9 cellular contexts compared by ENCODE assay signal in genomic region chr9:128103589-128103962, GRCh38. TPM values are rescaled to one million over a fixed set of nuclear protein-coding genes. Genes with fewer than 3 reads are reported as not detected.
DNase-seq lines count a peak whose midpoint lies in the region; ATAC-seq and TF ChIP-seq lines count a peak whose summit lies in the region.
"Had no signal": no experiment of that assay in that cellular context is flagged by ENCODE, and none has a peak within 500 bp of the region (broad histone marks: within the 10 kb centered on the region; RNA-seq: fewer than 3 reads in every experiment).

No MANE protein-coding gene starts in this region.

- peak overlapping the region in 3 of 10 experiments; percentile 8 to 45 (median 11); a peak in 2 of 20 replicates for H3K4me3 ChIP-seq in BLaER1 treated with 17β-estradiol and CSF1 and Interleukin-3, amounts not matched to agents 10 nM and 100 nM
- H3K4me3 ChIP-seq in LNCaP clone FGC (ENCODE audit: low read depth, low read length): no peak overlapping the region
- H3K4me3 ChIP-seq in mucosa of rectum (ENCODE audit: low read length in 2 of 2): no peak overlapping the region
- H3K4me3 ChIP-seq in esophagus muscularis mucosa: no peak overlapping the region

- no peak for ATAC-seq in GM18867 (IDR thresholded peaks at IDR 0.05; ENCODE audit: unreplicated experiment)
- ATAC-seq in HG03139 (IDR thresholded peaks at IDR 0.05; ENCODE audit: unreplicated experiment): no peak

- TF ChIP-seq CTCF in LNCaP clone FGC (IDR thresholded peaks at IDR 0.05; ENCODE audit: control insufficient read depth, extremely low read depth, insufficient read depth) (peak; percentile 48), esophagus muscularis mucosa (IDR thresholded peaks at IDR 0.05) (peak in 1 of 3 experiments; percentile 6)

- H3K27ac Mint-ChIP-seq in activated naive CD4-positive, alpha-beta T cell treated with anti-CD3 and anti-CD28 coated beads, Interleukin-2, amount 10 ng/mL, durations not matched to agents 7 days and 5 days: peak overlapping the region; percentile 58
- H3K27ac Mint-ChIP-seq: activated B cell treated with CpG ODN at 0.5 μM for 24 hours had no signal

- no peak overlapping the region for H3K4me3 Mint-ChIP-seq in activated naive CD4-positive, alpha-beta T cell treated with anti-CD3 and anti-CD28 coated beads, Interleukin-2, amount 10 ng/mL, durations not matched to agents 7 days and 5 days
- H3K4me3 Mint-ChIP-seq: activated B cell treated with CpG ODN at 0.5 μM for 24 hours had no signal

- WGBS in esophagus muscularis mucosa: 47% methylated on average over 5 of the region's 8 CpGs

- H3K4me1 Mint-ChIP-seq in activated naive CD4-positive, alpha-beta T cell treated with anti-CD3 and anti-CD28 coated beads, Interleukin-2, amount 10 ng/mL, durations not matched to agents 7 days and 5 days: peaks cover 65% of the 10 kb centered on the region

- H3K9me3 ChIP-seq in BLaER1 treated with 17β-estradiol and CSF1 and Interleukin-3, amounts not matched to agents 10 nM and 100 nM (replicated peaks in 1 of 11): no peaks in the 10 kb centered on the region
- H3K9me3 ChIP-seq in mucosa of rectum (ENCODE audit: control insufficient read depth in 2 of 2, low read length in 2 of 2) (no peaks in the 10 kb centered on the region), esophagus muscularis mucosa (no peaks in the 10 kb centered on the region)

- H3K9me3 Mint-ChIP-seq in activated naive CD4-positive, alpha-beta T cell treated with anti-CD3 and anti-CD28 coated beads, Interleukin-2, amount 10 ng/mL, durations not matched to agents 7 days and 5 days: no peaks in the 10 kb centered on the region
- H3K9me3 Mint-ChIP-seq: activated B cell treated with CpG ODN at 0.5 μM for 24 hours had no signal

- no peaks in the 10 kb centered on the region for H3K27me3 Mint-ChIP-seq in activated naive CD4-positive, alpha-beta T cell treated with anti-CD3 and anti-CD28 coated beads, Interleukin-2, amount 10 ng/mL, durations not matched to agents 7 days and 5 days
- H3K27me3 Mint-ChIP-seq: activated B cell treated with CpG ODN at 0.5 μM for 24 hours had no signal

- H4K20me1 ChIP-seq in BLaER1 treated with 17β-estradiol and CSF1 and Interleukin-3, amounts not matched to agents 10 nM and 100 nM: peaks cover 47 to 100% (median 94%) of the 10 kb centered on the region in 11 experiments

- H3K27ac ChIP-seq in BLaER1 treated with 17β-estradiol and CSF1 and Interleukin-3, amounts not matched to agents 10 nM and 100 nM: peak overlapping the region; percentile 41 to 88 (median 61); a peak in 20 of 22 replicates
- H3K27ac ChIP-seq in mucosa of rectum (ENCODE audit: low read depth in 2 of 2, low read length in 2 of 2) (peak overlapping the region; percentile 83 to 84), esophagus muscularis mucosa (replicated peaks in 1 of 4) (peak overlapping the region in 1 of 4 donors; percentile 10)

- peak overlapping the region; percentile 23 to 77 (median 50); a peak in 18 of 22 replicates for H3K9ac ChIP-seq in BLaER1 treated with 17β-estradiol and CSF1 and Interleukin-3, amounts not matched to agents 10 nM and 100 nM
- peak overlapping the region; percentile 32 to 74 for H3K9ac ChIP-seq in mucosa of rectum (ENCODE audit: low read depth in 1 of 2, low read length in 2 of 2)

- DNase-seq in LNCaP clone FGC (ENCODE audit: low read depth) (no peak), esophagus muscularis mucosa (ENCODE audit: extremely low spot score) (no peak), NCI-H1105 treated with DMSO at 0.1 percent for 48 hours (lab: John Stamatoyannopoulos, UW) (no peak)
- peak; percentile 68 for DNase-seq in activated naive CD4-positive, alpha-beta T cell treated with anti-CD3 and anti-CD28 coated beads, Interleukin-2, amount 10 ng/mL, durations not matched to agents 7 days and 5 days
- DNase-seq: activated B cell treated with CpG ODN at 0.5 μM for 24 hours had no signal

- no peaks in the 10 kb centered on the region for H3K27me3 ChIP-seq in BLaER1 treated with 17β-estradiol and CSF1 and Interleukin-3, amounts not matched to agents 10 nM and 100 nM
- H3K27me3 ChIP-seq in mucosa of rectum (ENCODE audit: control insufficient read depth in 2 of 2, insufficient read depth in 2 of 2, low read length in 2 of 2) (no peaks in the 10 kb centered on the region), esophagus muscularis mucosa (no peaks in the 10 kb centered on the region)

- H3K36me3 ChIP-seq in BLaER1 treated with 17β-estradiol and CSF1 and Interleukin-3, amounts not matched to agents 10 nM and 100 nM: peaks cover 60 to 90% (median 76%) of the 10 kb centered on the region in 11 experiments
- H3K36me3 ChIP-seq in mucosa of rectum (ENCODE audit: control insufficient read depth in 2 of 2, insufficient read depth in 2 of 2, low read length in 2 of 2) (peaks cover 63% of the 10 kb centered on the region in 2 donors), esophagus muscularis mucosa (peaks cover 65 to 79% (median 73%) of the 10 kb centered on the region in 4 donors)

- H3K4me1 ChIP-seq in BLaER1 treated with 17β-estradiol and CSF1 and Interleukin-3, amounts not matched to agents 10 nM and 100 nM: peaks cover 60 to 79% (median 61%) of the 10 kb centered on the region in 10 experiments
- H3K4me1 ChIP-seq in mucosa of rectum (ENCODE audit: control insufficient read depth in 2 of 2, insufficient read depth in 2 of 2, low read length in 2 of 2): peaks cover 32 to 42% of the 10 kb centered on the region in 2 donors
- H3K4me1 ChIP-seq in esophagus muscularis mucosa: peaks cover 43 to 59% (median 58%) of the 10 kb centered on the region in 4 donors

- H3K4me2 ChIP-seq in BLaER1 treated with 17β-estradiol and CSF1 and Interleukin-3, amounts not matched to agents 10 nM and 100 nM: peak overlapping the region; percentile 80 to 98 (median 91)

- TF ChIP-seq EP300 in esophagus muscularis mucosa (IDR thresholded peaks at IDR 0.05): no peak

- TF ChIP-seq POLR2A in esophagus muscularis mucosa (IDR thresholded peaks at IDR 0.05; ENCODE audit: low read depth): no peak

- H3K36me3 Mint-ChIP-seq in activated naive CD4-positive, alpha-beta T cell treated with anti-CD3 and anti-CD28 coated beads, Interleukin-2, amount 10 ng/mL, durations not matched to agents 7 days and 5 days: peaks cover 51% of the 10 kb centered on the region

- CTCF ChIA-PET in activated naive CD4-positive, alpha-beta T cell treated with anti-CD3 and anti-CD28 coated beads, Interleukin-2, amount 10 ng/mL, durations not matched to agents 7 days and 5 days (lab: Charles Lee): interaction anchor here (0.7 to 5.3 kb wide), 12 partner anchors 10 to 149 kb away, joined by 3 to 26 read pairs (median 4); no protein-coding TSS in a partner anchor

- intact Hi-C loops in esophagus muscularis mucosa (cut with DNase I): no loop called here

RNA-seq across cellular contexts. Expression of gene PTGES2, which starts 24.0 kb away (rescaled TPM):
- total RNA-seq in esophagus muscularis mucosa: 10 to 100 TPM; 58.0 to 72.7 (median 60.5) TPM

RNA-seq across cellular contexts. Expression of gene SLC25A25, which starts 35.5 kb away (rescaled TPM):
- total RNA-seq in esophagus muscularis mucosa: 100 to 1,000 TPM in 1 of 4 donors, 10 to 100 TPM in 3; 14.5 to 140 (median 21.3) TPM

RNA-seq across cellular contexts. Expression of gene NAIF1, which starts 36.5 kb away (rescaled TPM):
- 10 to 100 TPM in 2 of 4 donors, 1 to 10 TPM in 2; 5.4 to 12.0 (median 9.7) TPM for total RNA-seq in esophagus muscularis mucosa

RNA-seq across cellular contexts. Expression of gene LCN2, which starts 45.7 kb away (rescaled TPM):
- total RNA-seq in esophagus muscularis mucosa: 1 to 10 TPM in 1 of 4 donors, under 1 TPM in 1, not detected in 2; 0.83 to 6.2 TPM
- total RNA-seq: activated B cell treated with CpG ODN at 0.5 μM for 24 hours had no signal

RNA-seq across cellular contexts. Expression of gene BBLN, which starts 56.5 kb away (rescaled TPM):
- 100 to 1,000 TPM; 132 to 213 (median 148) TPM for total RNA-seq in esophagus muscularis mucosa
